Comparison of ENCODE assay signal across 8 cellular contexts in the genomic region with DNA sequence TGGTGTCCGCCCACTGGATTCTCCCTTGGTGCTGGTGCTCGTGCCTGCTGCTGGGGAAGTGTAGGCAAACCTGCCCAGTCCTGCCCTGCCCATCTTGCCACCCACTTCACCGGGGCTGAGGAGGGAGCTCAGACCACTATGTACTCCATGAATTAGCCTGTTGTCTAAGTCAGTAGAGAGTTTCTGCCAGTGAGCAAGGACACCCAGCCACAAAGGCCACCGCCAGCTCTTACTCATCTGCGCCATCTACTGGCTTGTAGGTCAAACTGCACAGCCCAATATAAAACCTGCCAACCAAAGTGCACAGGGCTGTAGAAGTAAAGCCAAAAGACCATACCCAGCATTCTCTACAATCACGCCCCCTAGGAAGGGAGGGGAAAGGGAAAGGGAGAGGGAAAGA.
DNase-seq lines count a peak whose midpoint lies in the region; ATAC-seq, FAIRE-seq and TF ChIP-seq lines count a peak whose summit lies in the region.

No MANE protein-coding gene starts in this region.

- peaks cover 4 to 24% (median 10%) of the 10 kb centered on the region in 5 donors for H3K36me3 Mint-ChIP-seq in naive thymus-derived CD4-positive, alpha-beta T cell
- peaks cover 26% of the 10 kb centered on the region for H3K36me3 Mint-ChIP-seq in osteocyte (ENCODE audit: unreplicated experiment)

- BruUV-seq in HepG2 (replicated peaks; lab: Mats Ljungman, UMichigan): no TSS peak

- POLR2A ChIA-PET in HEK293 (lab: Yijun Ruan, JAX) (no interaction called here), HepG2 (lab: Yijun Ruan, JAX) (no interaction called here)
- POLR2A ChIA-PET in naive thymus-derived CD4-positive, alpha-beta T cell (lab: Charles Lee): no interaction called here

- DNase-seq in D341Med (ENCODE audit: low spot score) (peak; percentile 29), WERI-Rb-1 (peak; percentile 15), HepG2 (ENCODE audit: low spot score) (peak; percentile 3), NCI-H128 (lab: John Stamatoyannopoulos, UW; ENCODE audit: unreplicated experiment) (no peak), osteocyte (ENCODE audit: extremely low spot score, unreplicated experiment) (no peak)
- DNase-seq in naive thymus-derived CD4-positive, alpha-beta T cell: no peak

- WGBS in HepG2 (ENCODE audit: low lambda C conversion rate): 41% methylated on average over 6 of the region's 6 CpGs

- TF ChIP-seq EP300 in HepG2 (IDR thresholded peaks at IDR 0.05; ENCODE audit: low read depth in 2 of 2, low read length in 2 of 2) (no peak), HepG2 (CRISPR knock-in tag; IDR thresholded peaks at IDR 0.05; ENCODE audit: borderline replicate concordance) (no peak)

- H3K9ac ChIP-seq in HepG2 (ENCODE audit: insufficient read depth, low read depth, low read length): no peak overlapping the region

- peaks cover 0 to 72% (median 38%) of the 10 kb centered on the region in 11 donors for H3K9me3 Mint-ChIP-seq in naive thymus-derived CD4-positive, alpha-beta T cell
- H3K9me3 Mint-ChIP-seq in osteocyte (ENCODE audit: unreplicated experiment): peaks cover 37% of the 10 kb centered on the region

- H3K27ac Mint-ChIP-seq in naive thymus-derived CD4-positive, alpha-beta T cell: peak overlapping the region in 1 of 9 donors; percentile 20
- no peak overlapping the region for H3K27ac Mint-ChIP-seq in osteocyte (ENCODE audit: unreplicated experiment)

- in situ Hi-C loops in HepG2 (cut with HindIII; ENCODE audit: extremely low pct_ligation_motif_present, low pct_unique_long_range_greater_than_20kb): no loop called here

- H3K27me3 ChIP-seq in WERI-Rb-1 (ENCODE audit: insufficient read depth, low read depth, severe bottlenecking): no peaks in the 10 kb centered on the region
- H3K27me3 ChIP-seq in HepG2 (ENCODE audit: control insufficient read depth in 1 of 2, insufficient read depth in 2 of 2, low read length in 2 of 2): no peaks in the 10 kb centered on the region
- no peaks in the 10 kb centered on the region for H3K27me3 ChIP-seq in naive thymus-derived CD4-positive, alpha-beta T cell (ENCODE audit: control insufficient read depth in 2 of 2, insufficient read depth in 2 of 2, low read length in 2 of 2)

- no peaks in the 10 kb centered on the region for H3K79me2 ChIP-seq in HepG2 (ENCODE audit: insufficient read depth, low read length)

- H4K20me1 ChIP-seq in HepG2 (ENCODE audit: insufficient read depth, low read length): no peaks in the 10 kb centered on the region

- ATAC-seq in HepG2: no peak
- no peak for ATAC-seq in naive thymus-derived CD4-positive, alpha-beta T cell
- ATAC-seq in HG03439 (IDR thresholded peaks at IDR 0.05; ENCODE audit: unreplicated experiment): no peak

- TF ChIP-seq POLR2A in HepG2 (IDR thresholded peaks at IDR 0.05; ENCODE audit: insufficient read depth in 1 of 2, low read depth in 2 of 2, low read length in 2 of 2): no peak

- H3K4me1 Mint-ChIP-seq in naive thymus-derived CD4-positive, alpha-beta T cell: no peaks in the 10 kb centered on the region
- H3K4me1 Mint-ChIP-seq in osteocyte (ENCODE audit: unreplicated experiment): no peaks in the 10 kb centered on the region

- no peak overlapping the region for H3K4me3 Mint-ChIP-seq in naive thymus-derived CD4-positive, alpha-beta T cell
- no peak overlapping the region for H3K4me3 Mint-ChIP-seq in osteocyte (ENCODE audit: unreplicated experiment)

- H2AFZ ChIP-seq in HepG2 (ENCODE audit: low read length): no peak overlapping the region

- no peak for FAIRE-seq in HepG2 (lab: Jason Lieb, UNC)

- peaks cover 0 to 18% (median 0%) of the 10 kb centered on the region in 5 donors for H3K27me3 Mint-ChIP-seq in naive thymus-derived CD4-positive, alpha-beta T cell
- no peaks in the 10 kb centered on the region for H3K27me3 Mint-ChIP-seq in osteocyte (ENCODE audit: unreplicated experiment)

- no peak overlapping the region for H3K27ac ChIP-seq in HEK293 (ENCODE audit: extremely low read depth, low read depth, low read length)
- no peak overlapping the region for H3K27ac ChIP-seq in WERI-Rb-1
- H3K27ac ChIP-seq in HepG2 (ENCODE audit: extremely low read length, insufficient read depth, low read length): no peak overlapping the region
- H3K27ac ChIP-seq in naive thymus-derived CD4-positive, alpha-beta T cell (ENCODE audit: low read depth, low read length): no peak overlapping the region

- H3K4me3 ChIP-seq in HEK293 (ENCODE audit: low read depth, low read length): no peak overlapping the region
- no peak overlapping the region for H3K4me3 ChIP-seq in WERI-Rb-1 (ENCODE audit: low read depth, low read length)
- no peak overlapping the region for H3K4me3 ChIP-seq in HepG2 (replicated peaks in 1 of 3; ENCODE audit: insufficient read depth in 1 of 3, low read depth in 2 of 3, low read length in 3 of 3)
- H3K4me3 ChIP-seq in naive thymus-derived CD4-positive, alpha-beta T cell (ENCODE audit: low read length): no peak overlapping the region

- 0 out of 2 replicates have a peak, but pooled peaks have one; percentile 27 for TF ChIP-seq CTCF in HEK293 (tag by site-specific recombination; IDR thresholded peaks at IDR 0.05)
- peak; percentile 84 for TF ChIP-seq CTCF in WERI-Rb-1 (IDR thresholded peaks at IDR 0.05; ENCODE audit: low read depth, low read length)
- peak; percentile 55 for TF ChIP-seq CTCF in HepG2 (CRISPR knock-in tag; IDR thresholded peaks at IDR 0.05)
- no peak for TF ChIP-seq CTCF in osteocyte (IDR thresholded peaks at IDR 0.05)

- no peak overlapping the region for H3K4me2 ChIP-seq in HepG2 (ENCODE audit: low read depth, low read length)

- intact Hi-C loops in HepG2 (cut with micrococcal nuclease; ENCODE audit: unreplicated experiment): no loop called here
- intact Hi-C loops in naive thymus-derived CD4-positive, alpha-beta T cell (cut with micrococcal nuclease): no loop called here

- H3K4me1 ChIP-seq in HEK293 (ENCODE audit: control insufficient read depth, insufficient read depth, low read length): no peaks in the 10 kb centered on the region
- H3K4me1 ChIP-seq in HepG2 (ENCODE audit: insufficient read depth, low read length): no peaks in the 10 kb centered on the region
- H3K4me1 ChIP-seq in naive thymus-derived CD4-positive, alpha-beta T cell (ENCODE audit: control insufficient read depth in 2 of 2, insufficient read depth in 2 of 2, low read length in 2 of 2): no peaks in the 10 kb centered on the region

- no peak for TF ChIP-seq RAD21 in HepG2 (CRISPR knock-in tag; IDR thresholded peaks at IDR 0.05)

- CTCF ChIA-PET in HEK293 (lab: Yijun Ruan, JAX): interaction anchor here (0.6 to 1.6 kb wide), 9 partner anchors 8 to 142 kb away, joined by 3 to 7 read pairs (median 3); no protein-coding TSS in a partner anchor
- CTCF ChIA-PET in HepG2 (lab: Yijun Ruan, JAX; ENCODE audit: low intra/inter-chr PET ratio, low total read pairs): no interaction called here
- CTCF ChIA-PET in naive thymus-derived CD4-positive, alpha-beta T cell (lab: Charles Lee): interaction anchor here (0.7 kb wide), 1 partner anchor 91 kb away, joined by 3 read pairs; no protein-coding TSS in a partner anchor

- H3K36me3 ChIP-seq in HEK293 (ENCODE audit: control insufficient read depth in 2 of 2, insufficient read depth in 1 of 2, low read length in 2 of 2) (no peaks in the 10 kb centered on the region), WERI-Rb-1 (no peaks in the 10 kb centered on the region), HepG2 (replicated peaks in 1 of 2; ENCODE audit: control insufficient read depth in 1 of 2, insufficient read depth in 2 of 2, low read length in 2 of 2) (no peaks in the 10 kb centered on the region)
- H3K36me3 ChIP-seq in naive thymus-derived CD4-positive, alpha-beta T cell (ENCODE audit: control insufficient read depth in 2 of 3, insufficient read depth in 3 of 3, low read length in 3 of 3): no peaks in the 10 kb centered on the region

- no peaks in the 10 kb centered on the region for H3K9me3 ChIP-seq in HEK293 (ENCODE audit: control insufficient read depth, insufficient read depth, low read depth, low read length)
- H3K9me3 ChIP-seq in WERI-Rb-1 (ENCODE audit: severe bottlenecking): peaks cover 14% of the 10 kb centered on the region
- peaks cover 56% of the 10 kb centered on the region for H3K9me3 ChIP-seq in HepG2 (ENCODE audit: low read length)
- peaks cover 0 to 19% (median 0%) of the 10 kb centered on the region in 3 experiments for H3K9me3 ChIP-seq in naive thymus-derived CD4-positive, alpha-beta T cell (ENCODE audit: control insufficient read depth in 2 of 3, low read length in 3 of 3)

TF ChIP-seq in HEK293, 187 proteins besides CTCF, POLR2A, EP300 and RAD21:
- TF ChIP-seq ZSCAN16 (tag by site-specific recombination; IDR thresholded peaks at IDR 0.05) (no peak), ZNF2 (tag by site-specific recombination; IDR thresholded peaks at IDR 0.05) (0 out of 2 replicates have a peak, but pooled peaks have one; percentile 46), ZNF654 (tag by site-specific recombination; IDR thresholded peaks at IDR 0.05; ENCODE audit: low read depth) (peak; percentile 60)

TF ChIP-seq in HepG2, 621 proteins besides CTCF, POLR2A, EP300 and RAD21:
- TF ChIP-seq SRSF4 (IDR thresholded peaks at IDR 0.05; ENCODE audit: low read depth, low read length, poor library complexity, severe bottlenecking) (no peak), STAG1 (CRISPR knock-in tag; IDR thresholded peaks at IDR 0.05) (peak; percentile 27; the same call in 1 of the 2 replicates), EZH2 (conservative IDR thresholded peaks at IDR 0.05; ENCODE audit: low read depth, low read length) (no peak), MTF1 (CRISPR knock-in tag; IDR thresholded peaks at IDR 0.05) (no peak)

Comparison
In these comparisons a context has a peak if more than half of its experiments do, and no peak if none do; other contexts are left out.
1. DNase-seq: peak in D341Med (single experiment), WERI-Rb-1 (single experiment) and HepG2 (single experiment); none in NCI-H128 (single experiment), naive thymus-derived CD4-positive, alpha-beta T cell (0 of 9) and osteocyte (single experiment).